In the genomic region with DNA sequence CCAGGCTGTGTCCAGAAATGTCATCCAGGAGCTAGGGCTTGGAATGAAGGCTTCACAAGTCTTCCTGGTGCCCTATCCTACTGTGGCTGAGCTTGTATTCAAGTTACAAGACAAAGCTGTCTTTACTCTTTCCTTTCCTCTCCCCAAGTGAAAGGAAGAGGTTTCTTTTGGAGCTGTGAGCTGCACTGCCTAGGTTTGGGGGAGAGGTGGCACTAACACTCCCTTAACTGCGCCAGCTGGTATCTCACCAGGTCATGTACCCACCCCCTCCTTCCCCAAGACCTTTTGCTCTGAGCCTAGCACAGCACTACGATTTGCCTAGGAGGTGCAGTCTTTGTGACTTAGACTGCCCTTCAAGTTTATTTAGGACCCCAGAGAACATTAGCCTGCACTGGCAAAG, we compare ENCODE assay signal across 19 cellular contexts.
"Had no signal": no experiment of that assay in that cellular context is flagged by ENCODE, and none has a peak within 500 bp of the region (broad histone marks: within the 10 kb centered on the region; RNA-seq: fewer than 3 reads in every experiment).

No MANE protein-coding gene starts in this region.

- ATAC-seq: activated CD4-positive, CD25-positive, alpha-beta regulatory T cell treated with anti-CD3 and anti-CD28 coated beads, Interleukin-2, amount 50 U/mL, for 24 hours; left lobe of liver; lower lobe of right lung; natural killer cell; right cardiac atrium had no signal

- H3K4me1 Mint-ChIP-seq: natural killer cell had no signal

- H3K27ac Mint-ChIP-seq: activated naive CD8-positive, alpha-beta T cell; natural killer cell had no signal

- DNase-seq: activated CD4-positive, alpha-beta T cell treated with anti-CD3 and anti-CD28 coated beads for 48 hours; activated CD4-positive, alpha-beta T cell treated with anti-CD3 and anti-CD28 coated beads, Interleukin-2, amount 50 U/mL, for 48 hours; activated CD8-positive, alpha-beta memory T cell treated with anti-CD3 and anti-CD28 coated beads for 24 hours; activated effector memory CD4-positive, alpha-beta T cell treated with Interleukin-2 at 50 U/mL for 16 hours; activated naive CD4-positive, alpha-beta T cell treated with Interleukin-2 at 50 U/mL for 16 hours; anterior cingulate cortex; dermis blood vessel endothelial cell; effector CD8-positive, alpha-beta T cell; kidney glomerular epithelial cell; lower lobe of right lung; mesenchymal stem cell; natural killer cell; right cardiac atrium; stimulated activated CD4-positive, alpha-beta T cell treated with anti-CD3 and anti-CD28 coated beads, Interleukin-2, amount 100 ng/mL, for 48 hours; stimulated activated naive CD4-positive, alpha-beta T cell treated with Interleukin-2 at 50 U/mL for 16 hours; transverse colon had no signal

- H3K4me1 ChIP-seq: lower lobe of right lung, transverse colon had no signal

- H3K27me3 ChIP-seq: transverse colon had no signal

- H3K27ac ChIP-seq: lower lobe of right lung, transverse colon had no signal

- H3K4me3 ChIP-seq: lower lobe of right lung, transverse colon had no signal

- H3K9me3 ChIP-seq: lower lobe of right lung, transverse colon had no signal

- H3K27me3 Mint-ChIP-seq: activated naive CD8-positive, alpha-beta T cell had no signal

- H3K4me3 Mint-ChIP-seq: activated naive CD8-positive, alpha-beta T cell; natural killer cell had no signal

- H3K36me3 Mint-ChIP-seq: activated naive CD8-positive, alpha-beta T cell had no signal

- H3K36me3 ChIP-seq: lower lobe of right lung, transverse colon had no signal
